ENCODE assay signal across 1 cellular context in the genomic region with DNA sequence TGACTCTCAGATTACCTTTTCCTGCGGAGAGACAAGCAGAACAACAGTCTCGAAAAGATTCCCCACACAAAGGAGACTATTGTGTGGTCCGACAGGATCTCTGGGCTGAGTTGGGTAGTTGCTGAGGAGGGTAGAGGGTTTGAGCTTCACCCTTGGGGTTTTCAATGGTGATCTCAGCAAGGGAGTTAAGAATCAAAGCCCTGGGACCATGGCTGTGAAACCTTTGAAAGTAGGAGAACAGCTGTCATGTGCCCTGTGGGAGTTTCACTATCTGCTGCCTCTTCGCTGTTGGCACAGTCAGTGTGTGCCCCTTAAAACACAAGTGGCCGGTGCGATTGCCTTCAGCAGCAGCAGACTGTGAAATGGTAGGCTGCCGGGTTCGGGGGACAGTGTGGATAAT.
TF ChIP-seq lines count a peak whose summit lies in the region.

No MANE protein-coding gene starts in this region.

TF ChIP-seq in SK-N-SH treated with all-trans-retinoic acid at 6 μM for 48 hours, 23 proteins besides CTCF, POLR2A, EP300 and RAD21 (continued from another document):
- TF ChIP-seq ZFP3 (CRISPR knock-in tag; IDR thresholded peaks at IDR 0.05) = no peak
- TF ChIP-seq, protein P1, sequence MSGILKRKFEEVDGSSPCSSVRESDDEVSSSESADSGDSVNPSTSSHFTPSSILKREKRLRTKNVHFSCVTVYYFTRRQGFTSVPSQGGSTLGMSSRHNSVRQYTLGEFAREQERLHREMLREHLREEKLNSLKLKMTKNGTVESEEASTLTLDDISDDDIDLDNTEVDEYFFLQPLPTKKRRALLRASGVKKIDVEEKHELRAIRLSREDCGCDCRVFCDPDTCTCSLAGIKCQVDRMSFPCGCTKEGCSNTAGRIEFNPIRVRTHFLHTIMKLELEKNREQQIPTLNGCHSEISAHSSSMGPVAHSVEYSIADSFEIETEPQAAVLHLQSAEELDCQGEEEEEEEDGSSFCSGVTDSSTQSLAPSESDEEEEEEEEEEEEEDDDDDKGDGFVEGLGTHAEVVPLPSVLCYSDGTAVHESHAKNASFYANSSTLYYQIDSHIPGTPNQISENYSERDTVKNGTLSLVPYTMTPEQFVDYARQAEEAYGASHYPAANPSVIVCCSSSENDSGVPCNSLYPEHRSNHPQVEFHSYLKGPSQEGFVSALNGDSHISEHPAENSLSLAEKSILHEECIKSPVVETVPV (CRISPR knock-in tag; IDR thresholded peaks at IDR 0.05) = no peak
- no peak for TF ChIP-seq RARB (CRISPR knock-in tag; IDR thresholded peaks at IDR 0.05)
- TF ChIP-seq, protein P2, sequence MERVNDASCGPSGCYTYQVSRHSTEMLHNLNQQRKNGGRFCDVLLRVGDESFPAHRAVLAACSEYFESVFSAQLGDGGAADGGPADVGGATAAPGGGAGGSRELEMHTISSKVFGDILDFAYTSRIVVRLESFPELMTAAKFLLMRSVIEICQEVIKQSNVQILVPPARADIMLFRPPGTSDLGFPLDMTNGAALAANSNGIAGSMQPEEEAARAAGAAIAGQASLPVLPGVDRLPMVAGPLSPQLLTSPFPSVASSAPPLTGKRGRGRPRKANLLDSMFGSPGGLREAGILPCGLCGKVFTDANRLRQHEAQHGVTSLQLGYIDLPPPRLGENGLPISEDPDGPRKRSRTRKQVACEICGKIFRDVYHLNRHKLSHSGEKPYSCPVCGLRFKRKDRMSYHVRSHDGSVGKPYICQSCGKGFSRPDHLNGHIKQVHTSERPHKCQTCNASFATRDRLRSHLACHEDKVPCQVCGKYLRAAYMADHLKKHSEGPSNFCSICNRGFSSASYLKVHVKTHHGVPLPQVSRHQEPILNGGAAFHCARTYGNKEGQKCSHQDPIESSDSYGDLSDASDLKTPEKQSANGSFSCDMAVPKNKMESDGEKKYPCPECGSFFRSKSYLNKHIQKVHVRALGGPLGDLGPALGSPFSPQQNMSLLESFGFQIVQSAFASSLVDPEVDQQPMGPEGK (CRISPR knock-in tag; IDR thresholded peaks at IDR 0.05; ENCODE audit: borderline replicate concordance) = no peak
